In genomic region chr20:46699651-46700359, GRCh38 we compare ENCODE assay signal across 1 cellular context.
TF ChIP-seq lines count a peak whose summit lies in the region.

No MANE protein-coding gene starts in this region.

TF ChIP-seq in HepG2, 621 proteins besides CTCF, POLR2A, EP300 and RAD21 (continued from another document and continues in another):
- TF ChIP-seq TFE3 (CRISPR knock-in tag; IDR thresholded peaks at IDR 0.05) (no peak), KAT8 (CRISPR knock-in tag; IDR thresholded peaks at IDR 0.05) (0 out of 2 replicates have a peak, but pooled peaks have one; percentile 53), ZC3H13 (CRISPR knock-in tag; IDR thresholded peaks at IDR 0.05) (no peak), MAFK (conservative IDR thresholded peaks at IDR 0.05 in 1 of 2, IDR thresholded peaks at IDR 0.05 in 1 of 2; ENCODE audit: low read length in 2 of 2) (no peak; a peak in 1 of 4 replicates), FOXA3 (CRISPR knock-in tag; IDR thresholded peaks at IDR 0.05) (peak; percentile 26), CEBPB (IDR thresholded peaks at IDR 0.05; ENCODE audit: borderline replicate concordance, low read depth, low read length) (peak; percentile 50; the same call in 1 of the 2 replicates), ZNF331 (CRISPR knock-in tag; IDR thresholded peaks at IDR 0.05) (peak; percentile 63; the same call in 1 of the 2 replicates), KLF15 (CRISPR knock-in tag; IDR thresholded peaks at IDR 0.05; ENCODE audit: borderline replicate concordance) (no peak), ZNF326 (CRISPR knock-in tag; IDR thresholded peaks at IDR 0.05; ENCODE audit: borderline replicate concordance) (0 out of 2 replicates have a peak, but pooled peaks have one; percentile 67), SSRP1 (CRISPR knock-in tag; IDR thresholded peaks at IDR 0.05) (0 out of 2 replicates have a peak, but pooled peaks have one; percentile 33), EEA1 (CRISPR knock-in tag; IDR thresholded peaks at IDR 0.05; ENCODE audit: borderline replicate concordance) (no peak), HDAC1 (CRISPR knock-in tag; IDR thresholded peaks at IDR 0.05) (peak; percentile 25; the same call in 1 of the 2 replicates), ZNF275 (CRISPR knock-in tag; IDR thresholded peaks at IDR 0.05; ENCODE audit: borderline replicate concordance) (0 out of 2 replicates have a peak, but pooled peaks have one; percentile 38), GABPB1 (CRISPR knock-in tag; IDR thresholded peaks at IDR 0.05) (no peak; the same call in 1 of the 2 replicates), PAXIP1 (CRISPR knock-in tag; conservative IDR thresholded peaks at IDR 0.05) (0 out of 2 replicates have a peak, but pooled peaks have one; percentile 14), SNAI1 (CRISPR knock-in tag; IDR thresholded peaks at IDR 0.05; ENCODE audit: borderline replicate concordance) (no peak), ZBTB14 (CRISPR knock-in tag; IDR thresholded peaks at IDR 0.05) (no peak), ETS1 (CRISPR knock-in tag; IDR thresholded peaks at IDR 0.05) (0 out of 2 replicates have a peak, but pooled peaks have one; percentile 34), ELF3 (CRISPR knock-in tag; IDR thresholded peaks at IDR 0.05) (peak; percentile 74; the same call in 1 of the 2 replicates), FOSL2 (CRISPR knock-in tag; IDR thresholded peaks at IDR 0.05) (peak; percentile 43; the same call in 1 of the 2 replicates), ZBTB49 (CRISPR knock-in tag; IDR thresholded peaks at IDR 0.05; ENCODE audit: borderline replicate concordance) (peak; percentile 94; the same call in 1 of the 2 replicates), FOXO1 (CRISPR knock-in tag; IDR thresholded peaks at IDR 0.05) (peak; percentile 49), MIER2 (CRISPR knock-in tag; IDR thresholded peaks at IDR 0.05) (peak; percentile 73; the same call in 1 of the 2 replicates), HOXA5 (CRISPR knock-in tag; IDR thresholded peaks at IDR 0.05) (0 out of 2 replicates have a peak, but pooled peaks have one; percentile 27), ZBTB26 (CRISPR knock-in tag; IDR thresholded peaks at IDR 0.05; ENCODE audit: borderline replicate concordance) (no peak), SOX13 (IDR thresholded peaks at IDR 0.05) (no peak), SOX13 (CRISPR knock-in tag; conservative IDR thresholded peaks at IDR 0.05 in 1 of 2, IDR thresholded peaks at IDR 0.05 in 1 of 2) (peak in 1 of 2 experiments; percentile 43; a peak in 1 of 4 replicates), ZNF205 (CRISPR knock-in tag; IDR thresholded peaks at IDR 0.05) (no peak), RARA (CRISPR knock-in tag; IDR thresholded peaks at IDR 0.05) (peak; percentile 27; the same call in 1 of the 2 replicates), MLLT10 (CRISPR knock-in tag; IDR thresholded peaks at IDR 0.05) (no peak), ZBTB33 (CRISPR knock-in tag; IDR thresholded peaks at IDR 0.05) (0 out of 2 replicates have a peak, but pooled peaks have one; percentile 27), RBM39 (IDR thresholded peaks at IDR 0.05; ENCODE audit: low read depth, low read length, poor library complexity, severe bottlenecking) (no peak), MYC (CRISPR knock-in tag; IDR thresholded peaks at IDR 0.05; ENCODE audit: borderline replicate concordance) (no peak), REXO4 (CRISPR knock-in tag; IDR thresholded peaks at IDR 0.05; ENCODE audit: borderline replicate concordance) (no peak), NFYB (CRISPR knock-in tag; IDR thresholded peaks at IDR 0.05) (0 out of 2 replicates have a peak, but pooled peaks have one; percentile 24), IKZF5 (CRISPR knock-in tag; IDR thresholded peaks at IDR 0.05) (peak; percentile 42; the same call in 1 of the 2 replicates), HOMEZ (CRISPR knock-in tag; IDR thresholded peaks at IDR 0.05; ENCODE audit: low read depth) (peak; percentile 37; the same call in 1 of the 2 replicates), GATA4 (IDR thresholded peaks at IDR 0.05; ENCODE audit: borderline replicate concordance, low read depth) (0 out of 2 replicates have a peak, but pooled peaks have one; percentile 28)
